ENCODE assay signal across 12 cellular contexts in genomic region chr11:3786781-3787428, GRCh38. TPM values are rescaled to one million over a fixed set of nuclear protein-coding genes. Genes with fewer than 3 reads are reported as not detected.
DNase-seq lines count a peak whose midpoint lies in the region; ATAC-seq and TF ChIP-seq lines count a peak whose summit lies in the region.
"Had no signal": no experiment of that assay in that cellular context is flagged by ENCODE, and none has a peak within 500 bp of the region (broad histone marks: within the 10 kb centered on the region; RNA-seq: fewer than 3 reads in every experiment).

No MANE protein-coding gene starts in this region.

- POLR2A ChIA-PET in activated B cell treated with CpG ODN at 0.5 μM for 24 hours (lab: Charles Lee): interaction anchor here (1.8 kb wide), 1 partner anchor 22 kb away, joined by 12 read pairs; the partner anchor contains the start of gene PGAP2

- DNase-seq in activated T-cell treated with anti-CD3 and anti-CD28 coated beads, Interleukin-2, amount 50 U/mL, for 72 hours: no peak
- DNase-seq in activated T-cell treated with anti-CD3 and anti-CD28 coated beads for 4 hours: no peak
- DNase-seq in activated B cell treated with CpG ODN at 0.5 μM for 24 hours: no peak
- DNase-seq in fibroblast of villous mesenchyme (ENCODE audit: low read depth): peak; percentile 49
- DNase-seq in spleen: no peak
- DNase-seq in NCI-H1694 (lab: John Stamatoyannopoulos, UW): no peak
- DNase-seq in GM19240 (ENCODE audit: insufficient read length, low spot score): no peak
- DNase-seq: activated gamma-delta T cell treated with Interleukin-2 at 50 U/mL for 16 hours, BE2C, left cardiac atrium had no signal

- no peaks in the 10 kb centered on the region for H3K9me3 ChIP-seq in spleen
- H3K9me3 ChIP-seq: BE2C had no signal

- peak overlapping the region in 1 of 2 donors; percentile 67 for H3K4me3 Mint-ChIP-seq in activated T-cell treated with anti-CD3 and anti-CD28 coated beads, Interleukin-2, amount 50 U/mL, for 72 hours
- H3K4me3 Mint-ChIP-seq in activated B cell treated with CpG ODN at 0.5 μM for 24 hours: no peak overlapping the region

- no peak for TF ChIP-seq CTCF in activated B cell treated with CpG ODN at 0.5 μM for 24 hours (IDR thresholded peaks at IDR 0.05)
- no peak for TF ChIP-seq CTCF in fibroblast of villous mesenchyme (IDR thresholded peaks at IDR 0.05; ENCODE audit: insufficient read depth, low read depth, low read length)
- no peak for TF ChIP-seq CTCF in spleen (IDR thresholded peaks at IDR 0.05 in 8 of 11, conservative IDR thresholded peaks at IDR 0.05 in 3 of 11)

- no peaks in the 10 kb centered on the region for H3K27me3 ChIP-seq in spleen (replicated peaks in 1 of 7)
- H3K27me3 ChIP-seq: BE2C had no signal

- H3K27ac Mint-ChIP-seq in activated T-cell treated with anti-CD3 and anti-CD28 coated beads, Interleukin-2, amount 50 U/mL, for 72 hours: peak overlapping the region; percentile 79
- peak overlapping the region; percentile 51 for H3K27ac Mint-ChIP-seq in activated B cell treated with CpG ODN at 0.5 μM for 24 hours

- WGBS in spleen, 5 donors: 51 to 64% (median 56%) methylated on average over 8 of the region's 8 CpGs

- H3K27me3 Mint-ChIP-seq in activated T-cell treated with anti-CD3 and anti-CD28 coated beads, Interleukin-2, amount 50 U/mL, for 72 hours (ENCODE audit: low read depth): no peaks in the 10 kb centered on the region
- no peaks in the 10 kb centered on the region for H3K27me3 Mint-ChIP-seq in activated B cell treated with CpG ODN at 0.5 μM for 24 hours

- intact Hi-C loops in activated B cell treated with CpG ODN at 0.5 μM for 24 hours (cut with micrococcal nuclease): no loop called here
- intact Hi-C loops in spleen (cut with DNase I; ENCODE audit: low total_unique reads): no loop called here

- no peak for TF ChIP-seq POLR2A in spleen (IDR thresholded peaks at IDR 0.05)

- CTCF ChIA-PET in activated B cell treated with CpG ODN at 0.5 μM for 24 hours (lab: Charles Lee): no interaction called here

- H3K9me3 Mint-ChIP-seq in activated T-cell treated with anti-CD3 and anti-CD28 coated beads, Interleukin-2, amount 50 U/mL, for 72 hours: no peaks in the 10 kb centered on the region
- no peaks in the 10 kb centered on the region for H3K9me3 Mint-ChIP-seq in activated B cell treated with CpG ODN at 0.5 μM for 24 hours

- peaks cover 0 to 42% (median 4%) of the 10 kb centered on the region in 6 donors for H3K36me3 ChIP-seq in spleen
- H3K36me3 ChIP-seq: BE2C had no signal

- H3K4me1 Mint-ChIP-seq in activated T-cell treated with anti-CD3 and anti-CD28 coated beads, Interleukin-2, amount 50 U/mL, for 72 hours (ENCODE audit: low read depth): peaks cover 87% of the 10 kb centered on the region
- peaks cover 62% of the 10 kb centered on the region for H3K4me1 Mint-ChIP-seq in activated B cell treated with CpG ODN at 0.5 μM for 24 hours

- ATAC-seq in activated T-cell treated with anti-CD3 and anti-CD28 coated beads, Interleukin-2, amount 50 U/mL, for 72 hours (replicated peaks in 1 of 2): no peak
- ATAC-seq in activated B cell treated with CpG ODN at 0.5 μM for 24 hours (ENCODE audit: low read depth) (no peak), GM18498 (IDR thresholded peaks at IDR 0.05; ENCODE audit: unreplicated experiment) (no peak)

- no peak overlapping the region for H3K4me3 ChIP-seq in fibroblast of villous mesenchyme (ENCODE audit: low read depth, low read length)
- H3K4me3 ChIP-seq in spleen: peak overlapping the region in 1 of 8 donors; percentile 49

- peaks cover 1 to 22% of the 10 kb centered on the region in 2 donors for H3K36me3 Mint-ChIP-seq in activated T-cell treated with anti-CD3 and anti-CD28 coated beads, Interleukin-2, amount 50 U/mL, for 72 hours (ENCODE audit: insufficient read depth in 2 of 2)
- H3K36me3 Mint-ChIP-seq in activated B cell treated with CpG ODN at 0.5 μM for 24 hours (ENCODE audit: low read depth): peaks cover 34% of the 10 kb centered on the region

- peaks cover 33 to 99% (median 71%) of the 10 kb centered on the region in 6 donors for H3K4me1 ChIP-seq in spleen
- H3K4me1 ChIP-seq: BE2C had no signal

- H3K27ac ChIP-seq in spleen: peak overlapping the region in 7 of 8 donors; percentile 77 to 93 (median 78)
- H3K27ac ChIP-seq: KMS-11 had no signal

RNA-seq across cellular contexts. Expression of gene NUP98, which starts 10.4 kb away (rescaled TPM):
- 100 to 1,000 TPM; 141 to 149 TPM for total RNA-seq in activated T-cell treated with anti-CD3 and anti-CD28 coated beads, Interleukin-2, amount 50 U/mL, for 72 hours
- total RNA-seq in activated B cell treated with CpG ODN at 0.5 μM for 24 hours (98.0 and 117 TPM in 2 replicates), fibroblast of villous mesenchyme (136 and 183 TPM in 2 replicates), spleen (100 to 1,000 TPM in 3 of 7 donors, 10 to 100 TPM in 4; 71.2 to 171 (median 99.7) TPM)
- polyA plus RNA-seq in spleen: 10 to 100 TPM; 12.6 to 21.4 (median 16.9) TPM

RNA-seq across cellular contexts. Expression of gene PGAP2, which starts 21.5 kb away (rescaled TPM):
- 10 to 100 TPM; 37.6 to 45.9 TPM for total RNA-seq in activated T-cell treated with anti-CD3 and anti-CD28 coated beads, Interleukin-2, amount 50 U/mL, for 72 hours
- 19.7 and 25.0 TPM in 2 replicates for total RNA-seq in activated B cell treated with CpG ODN at 0.5 μM for 24 hours
- 7.4 and 8.2 TPM in 2 replicates for total RNA-seq in fibroblast of villous mesenchyme
- total RNA-seq in spleen: 10 to 100 TPM; 10.7 to 22.2 (median 13.3) TPM
- 10 to 100 TPM; 14.9 to 19.7 (median 15.1) TPM for polyA plus RNA-seq in spleen

RNA-seq across cellular contexts. Expression of gene RHOG, which starts 53.9 kb away (rescaled TPM):
- 100 to 1,000 TPM; 196 to 215 TPM for total RNA-seq in activated T-cell treated with anti-CD3 and anti-CD28 coated beads, Interleukin-2, amount 50 U/mL, for 72 hours
- total RNA-seq in activated B cell treated with CpG ODN at 0.5 μM for 24 hours (163 and 176 TPM in 2 replicates), fibroblast of villous mesenchyme (9.0 and 9.5 TPM in 2 replicates), spleen (100 to 1,000 TPM; 144 to 256 (median 155) TPM)
- 100 to 1,000 TPM; 102 to 142 (median 107) TPM for polyA plus RNA-seq in spleen

Comparison
In these comparisons a context has a peak if more than half of its experiments do, and no peak if none do; other contexts are left out.
1. RNA of gene RHOG, which starts 53.9 kb away (total RNA-seq): 196 to 215 TPM in activated T-cell treated with anti-CD3 and anti-CD28 coated beads, Interleukin-2, amount 50 U/mL, for 72 hours, 163 to 176 TPM in activated B cell treated with CpG ODN at 0.5 μM for 24 hours and 144 to 256 TPM in spleen; 9.0 to 9.5 TPM in fibroblast of villous mesenchyme; every median in the first group is over 10 times any median in the second.